Comparison of ENCODE assay signal across 15 cellular contexts in the genomic region with DNA sequence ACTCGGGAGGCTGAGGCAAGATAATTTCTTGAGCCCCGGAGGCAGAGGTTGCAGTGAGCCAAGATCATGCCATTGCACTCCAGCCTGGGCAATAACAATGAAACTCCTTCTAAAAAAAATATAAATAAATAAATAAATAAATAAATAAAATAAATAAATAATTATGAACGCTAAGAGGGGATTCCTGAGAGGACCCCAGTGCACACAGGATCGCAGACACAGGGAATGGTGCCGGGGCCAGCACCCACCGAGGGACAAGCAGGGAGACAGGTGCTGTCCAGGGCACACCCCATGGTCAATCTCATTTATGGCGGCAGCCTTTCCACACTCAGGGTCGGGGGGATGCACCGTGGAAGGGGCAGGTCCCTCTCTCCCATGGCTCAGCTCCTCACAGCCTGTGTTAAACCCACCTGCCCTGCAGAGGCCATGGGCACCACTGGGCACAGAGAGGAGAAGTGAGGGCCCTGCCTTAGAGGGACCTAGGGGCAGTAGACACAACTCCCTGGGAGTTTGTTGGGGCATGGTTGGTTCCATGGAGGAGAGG. TPM values are rescaled to one million over a fixed set of nuclear protein-coding genes. Genes with fewer than 3 reads are reported as not detected.
DNase-seq lines count a peak whose midpoint lies in the region; ATAC-seq and TF ChIP-seq lines count a peak whose summit lies in the region.
"Had no signal": no experiment of that assay in that cellular context is flagged by ENCODE, and none has a peak within 500 bp of the region (broad histone marks: within the 10 kb centered on the region; RNA-seq: fewer than 3 reads in every experiment).

No MANE protein-coding gene starts in this region.

- POLR2A ChIA-PET in HEK293 (lab: Yijun Ruan, JAX): no interaction called here

- no peak for TF ChIP-seq CTCF in HEK293 (tag by site-specific recombination; IDR thresholded peaks at IDR 0.05)
- TF ChIP-seq CTCF in coronary artery (IDR thresholded peaks at IDR 0.05): no peak
- TF ChIP-seq CTCF in sigmoid colon (IDR thresholded peaks at IDR 0.05): no peak
- no peak for TF ChIP-seq CTCF in smooth muscle cell (IDR thresholded peaks at IDR 0.05; ENCODE audit: borderline replicate concordance, insufficient read depth, poor library complexity, severe bottlenecking)

- H3K9me3 ChIP-seq in HEK293 (ENCODE audit: control insufficient read depth, insufficient read depth, low read depth, low read length) (no peaks in the 10 kb centered on the region), sigmoid colon (no peaks in the 10 kb centered on the region), smooth muscle cell (replicated peaks; ENCODE audit: low read depth) (no peaks in the 10 kb centered on the region)
- H3K9me3 ChIP-seq: BE2C, SJCRH30 had no signal

- H3K4me2 ChIP-seq in smooth muscle cell: no peak overlapping the region

- no peak for TF ChIP-seq EP300 in sigmoid colon (IDR thresholded peaks at IDR 0.05)

- H3K36me3 ChIP-seq in HEK293 (ENCODE audit: control insufficient read depth in 2 of 2, insufficient read depth in 1 of 2, low read length in 2 of 2) (no peaks in the 10 kb centered on the region), sigmoid colon (no peaks in the 10 kb centered on the region), smooth muscle cell (ENCODE audit: low read depth) (no peaks in the 10 kb centered on the region)
- H3K36me3 ChIP-seq: BE2C, SJCRH30 had no signal

- CTCF ChIA-PET in HEK293 (lab: Yijun Ruan, JAX): interaction anchor here (0.6 to 3.8 kb wide), 4 partner anchors 13 to 1197 kb away, joined by 3 to 35 read pairs (median 4); no protein-coding TSS in a partner anchor

- ATAC-seq in activated CD4-positive, CD25-positive, alpha-beta regulatory T cell treated with anti-CD3 and anti-CD28 coated beads, Interleukin-2, amount 50 U/mL, for 24 hours: no peak
- ATAC-seq in esophagus mucosa: no peak

- H3K4me1 ChIP-seq in HEK293 (ENCODE audit: control insufficient read depth, insufficient read depth, low read length) (no peaks in the 10 kb centered on the region; the same call in 1 of the 2 replicates), sigmoid colon (peaks cover 0 to 10% (median 7%) of the 10 kb centered on the region in 4 donors), smooth muscle cell (ENCODE audit: low read depth) (no peaks in the 10 kb centered on the region)
- H3K4me1 ChIP-seq: BE2C, SJCRH30 had no signal

- no peak overlapping the region for H2AFZ ChIP-seq in smooth muscle cell (ENCODE audit: low read depth)
- H2AFZ ChIP-seq: GM23248 had no signal

- TF ChIP-seq POLR2A in sigmoid colon (IDR thresholded peaks at IDR 0.05): no peak

- H4K20me1 ChIP-seq in smooth muscle cell (ENCODE audit: low read depth): no peaks in the 10 kb centered on the region

- 82 to 94% methylated on average over 9 of the region's 9 CpGs for WGBS in sigmoid colon, 2 donors
- WGBS in smooth muscle cell (ENCODE audit: low lambda C conversion rate): 96% methylated on average over 9 of the region's 9 CpGs

- H3K4me3 ChIP-seq in HEK293 (ENCODE audit: low read depth, low read length) (no peak overlapping the region), coronary artery (no peak overlapping the region), sigmoid colon (no peak overlapping the region), smooth muscle cell (no peak overlapping the region)
- H3K4me3 ChIP-seq: GM23248, SJCRH30 had no signal

- H3K27me3 ChIP-seq in sigmoid colon (peaks cover 8 to 34% (median 18%) of the 10 kb centered on the region in 3 donors), smooth muscle cell (ENCODE audit: low read depth) (peaks cover 45% of the 10 kb centered on the region)
- H3K27me3 ChIP-seq: BE2C had no signal

- intact Hi-C loops in sigmoid colon (cut with DNase I): no loop called here

- H3F3A ChIP-seq in smooth muscle cell (ENCODE audit: low read depth): no peaks in the 10 kb centered on the region

- H3K9ac ChIP-seq in smooth muscle cell (ENCODE audit: low read depth): no peak overlapping the region
- H3K9ac ChIP-seq: GM23248 had no signal

- H3K27ac ChIP-seq in HEK293 (ENCODE audit: extremely low read depth, low read depth, low read length) (no peak overlapping the region), coronary artery (no peak overlapping the region), sigmoid colon (no peak overlapping the region), smooth muscle cell (ENCODE audit: low read depth) (no peak overlapping the region)
- H3K27ac ChIP-seq: 22Rv1, GM23248, SJCRH30 had no signal

- H3K79me2 ChIP-seq in smooth muscle cell (ENCODE audit: low read depth): no peaks in the 10 kb centered on the region

- DNase-seq in activated CD4-positive, CD25-positive, alpha-beta regulatory T cell treated with anti-CD3 and anti-CD28 coated beads, Interleukin-2, amount 50 U/mL, for 72 hours: peak; percentile 26
- DNase-seq in coronary artery (ENCODE audit: low spot score) (peak; percentile 49), sigmoid colon (peak; percentile 55), NAMALWA (ENCODE audit: low spot score) (no peak), smooth muscle cell (lab: John Stamatoyannopoulos, UW; ENCODE audit: unreplicated experiment) (no peak)

TF ChIP-seq in HEK293, 187 proteins besides CTCF, POLR2A, EP300 and RAD21 (continues in another document):
- TF ChIP-seq, protein P1, sequence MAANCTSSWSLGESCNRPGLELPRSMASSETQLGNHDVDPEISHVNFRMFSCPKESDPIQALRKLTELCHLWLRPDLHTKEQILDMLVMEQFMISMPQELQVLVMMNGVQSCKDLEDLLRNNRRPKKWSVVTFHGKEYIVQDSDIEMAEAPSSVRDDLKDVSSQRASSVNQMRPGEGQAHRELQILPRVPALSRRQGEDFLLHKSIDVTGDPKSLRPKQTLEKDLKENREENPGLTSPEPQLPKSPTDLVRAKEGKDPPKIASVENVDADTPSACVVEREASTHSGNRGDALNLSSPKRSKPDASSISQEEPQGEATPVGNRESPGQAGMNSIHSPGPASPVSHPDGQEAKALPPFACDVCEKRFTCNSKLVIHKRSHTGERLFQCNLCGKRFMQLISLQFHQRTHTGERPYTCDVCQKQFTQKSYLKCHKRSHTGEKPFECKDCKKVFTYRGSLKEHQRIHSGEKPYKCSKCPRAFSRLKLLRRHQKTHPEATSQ (tag by site-specific recombination; IDR thresholded peaks at IDR 0.05): no peak
- no peak for TF ChIP-seq ZNF324 (tag by site-specific recombination; IDR thresholded peaks at IDR 0.05)
- peak; percentile 42 for TF ChIP-seq ZNF426 (tag by site-specific recombination; IDR thresholded peaks at IDR 0.05)
- peak; percentile 44; the same call in 1 of the 2 replicates for TF ChIP-seq ZNF623 (tag by site-specific recombination; IDR thresholded peaks at IDR 0.05)
- TF ChIP-seq, protein P2, sequence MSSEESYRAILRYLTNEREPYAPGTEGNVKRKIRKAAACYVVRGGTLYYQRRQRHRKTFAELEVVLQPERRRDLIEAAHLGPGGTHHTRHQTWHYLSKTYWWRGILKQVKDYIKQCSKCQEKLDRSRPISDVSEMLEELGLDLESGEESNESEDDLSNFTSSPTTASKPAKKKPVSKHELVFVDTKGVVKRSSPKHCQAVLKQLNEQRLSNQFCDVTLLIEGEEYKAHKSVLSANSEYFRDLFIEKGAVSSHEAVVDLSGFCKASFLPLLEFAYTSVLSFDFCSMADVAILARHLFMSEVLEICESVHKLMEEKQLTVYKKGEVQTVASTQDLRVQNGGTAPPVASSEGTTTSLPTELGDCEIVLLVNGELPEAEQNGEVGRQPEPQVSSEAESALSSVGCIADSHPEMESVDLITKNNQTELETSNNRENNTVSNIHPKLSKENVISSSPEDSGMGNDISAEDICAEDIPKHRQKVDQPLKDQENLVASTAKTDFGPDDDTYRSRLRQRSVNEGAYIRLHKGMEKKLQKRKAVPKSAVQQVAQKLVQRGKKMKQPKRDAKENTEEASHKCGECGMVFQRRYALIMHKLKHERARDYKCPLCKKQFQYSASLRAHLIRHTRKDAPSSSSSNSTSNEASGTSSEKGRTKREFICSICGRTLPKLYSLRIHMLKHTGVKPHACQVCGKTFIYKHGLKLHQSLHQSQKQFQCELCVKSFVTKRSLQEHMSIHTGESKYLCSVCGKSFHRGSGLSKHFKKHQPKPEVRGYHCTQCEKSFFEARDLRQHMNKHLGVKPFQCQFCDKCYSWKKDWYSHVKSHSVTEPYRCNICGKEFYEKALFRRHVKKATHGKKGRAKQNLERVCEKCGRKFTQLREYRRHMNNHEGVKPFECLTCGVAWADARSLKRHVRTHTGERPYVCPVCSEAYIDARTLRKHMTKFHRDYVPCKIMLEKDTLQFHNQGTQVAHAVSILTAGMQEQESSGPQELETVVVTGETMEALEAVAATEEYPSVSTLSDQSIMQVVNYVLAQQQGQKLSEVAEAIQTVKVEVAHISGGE (tag by site-specific recombination; conservative IDR thresholded peaks at IDR 0.05; ENCODE audit: low read depth): peak; percentile 36; the same call in 1 of the 2 replicates
- TF ChIP-seq ZNF555 (tag by site-specific recombination; conservative IDR thresholded peaks at IDR 0.05): peak; percentile 41

RNA-seq across cellular contexts. Expression of a gene that starts 2.2 kb away (rescaled TPM):
- total RNA-seq in sigmoid colon: 10 to 100 TPM; 18.4 to 57.8 (median 33.7) TPM
- polyA plus RNA-seq in sigmoid colon: 10 to 100 TPM in 1 of 3 donors, 1 to 10 TPM in 2; 2.5 to 26.0 (median 4.8) TPM
- total RNA-seq in esophagus mucosa: 7.8 TPM
- not detected in 2 replicates for total RNA-seq in smooth muscle cell
- polyA plus RNA-seq in smooth muscle cell: not detected in 2 replicates
- total RNA-seq: Calu3, GM23248, LHCN-M2, MCF 10A, SJCRH30 had no signal
- polyA plus RNA-seq: GM23248 had no signal

RNA-seq across cellular contexts. Expression of a gene that starts 43.9 kb away (rescaled TPM):
- total RNA-seq in sigmoid colon (10 to 100 TPM; 40.3 to 57.1 (median 46.8) TPM), esophagus mucosa (51.9 TPM), smooth muscle cell (21.8 and 30.2 TPM in 2 replicates)
- polyA plus RNA-seq in sigmoid colon (10 to 100 TPM; 31.8 to 80.1 (median 44.6) TPM), smooth muscle cell (48.3 and 52.5 TPM in 2 replicates)

Comparison
In these comparisons a context has a peak if more than half of its experiments do, and no peak if none do; other contexts are left out.
1. DNase-seq: peak in activated CD4-positive, CD25-positive, alpha-beta regulatory T cell treated with anti-CD3 and anti-CD28 coated beads, Interleukin-2, amount 50 U/mL, for 72 hours (single experiment), coronary artery (single experiment) and sigmoid colon (single experiment); none in NAMALWA (single experiment) and smooth muscle cell (single experiment).